Comparison of ENCODE assay signal across 8 cellular contexts in the genomic region with DNA sequence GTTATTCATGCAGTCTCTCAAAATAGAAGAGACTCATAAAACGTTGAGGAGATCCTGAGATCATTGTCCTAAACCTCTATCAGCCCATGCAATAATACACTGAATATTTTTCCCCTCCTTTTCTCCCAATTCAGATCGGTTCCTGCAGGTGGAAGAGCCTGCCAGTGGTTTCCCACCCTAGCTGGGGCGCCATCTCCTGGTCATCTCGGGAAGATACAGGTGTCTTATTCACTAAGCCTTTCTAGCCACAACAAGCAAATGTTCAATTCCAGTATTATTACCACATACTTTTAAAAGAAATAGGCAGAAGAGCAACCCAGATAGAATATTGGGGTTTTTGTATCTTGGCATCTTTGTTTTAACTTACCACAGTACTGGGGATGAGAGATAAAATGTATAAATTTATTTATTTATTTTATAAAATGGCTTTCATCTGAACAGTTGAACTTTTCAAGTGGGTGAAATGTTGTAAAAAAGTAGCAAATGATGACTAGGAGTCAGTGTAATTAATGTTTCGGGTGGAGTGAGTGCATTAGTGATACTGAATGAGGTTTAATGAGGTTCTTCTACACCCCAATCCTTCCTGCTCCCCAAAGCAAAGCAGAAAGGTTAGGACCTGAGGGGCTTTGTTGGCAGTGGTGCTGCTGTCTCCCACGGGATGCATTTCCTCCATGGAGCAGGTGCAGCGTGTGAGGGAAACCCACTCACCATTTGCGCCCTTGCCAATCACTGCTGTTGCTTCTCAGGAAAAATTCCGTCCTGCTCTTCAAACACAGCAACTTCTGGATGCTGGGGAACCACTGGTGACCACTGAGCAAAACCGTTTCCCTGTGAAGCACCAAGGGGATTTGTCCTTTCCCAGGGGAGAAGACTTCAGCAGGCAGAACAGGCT.
DNase-seq lines count a peak whose midpoint lies in the region; ATAC-seq and TF ChIP-seq lines count a peak whose summit lies in the region.

No MANE protein-coding gene starts in this region.

- no peak overlapping the region for H2BK15ac ChIP-seq in mesendoderm (replicated peaks; ENCODE audit: low read depth)

- peak; percentile 84 for TF ChIP-seq CTCF in DND-41 (IDR thresholded peaks at IDR 0.05; ENCODE audit: borderline replicate concordance, extremely low read depth, low read length, poor library complexity, severe bottlenecking)
- TF ChIP-seq CTCF in dorsolateral prefrontal cortex (IDR thresholded peaks at IDR 0.05 in 54 of 56, conservative IDR thresholded peaks at IDR 0.05 in 2 of 56; ENCODE audit: low read depth in 1 of 56, partially characterized antibody in 56 of 56), result peak; percentile 38 to 79 (median 70)

- no peaks in the 10 kb centered on the region for H3K79me2 ChIP-seq in DND-41 (ENCODE audit: insufficient read depth, low read length)
- H3K79me2 ChIP-seq in mesendoderm (ENCODE audit: control insufficient read depth, insufficient read depth, low read length), result no peaks in the 10 kb centered on the region

- no peak overlapping the region for H3K23ac ChIP-seq in mesendoderm (ENCODE audit: low read length)

- H2BK120ac ChIP-seq in mesendoderm (ENCODE audit: low read depth, low read length), result no peak overlapping the region

- H3K27me3 ChIP-seq in DND-41 (ENCODE audit: insufficient read depth, low read length, poor library complexity) (no peaks in the 10 kb centered on the region), dorsolateral prefrontal cortex (peaks cover 0 to 5% (median 0%) of the 10 kb centered on the region in 45 donors), mesendoderm (ENCODE audit: insufficient read depth, low read length, poor library complexity) (no peaks in the 10 kb centered on the region)

- H3K36me3 ChIP-seq in DND-41 (ENCODE audit: insufficient read depth, low read length) (no peaks in the 10 kb centered on the region), mesendoderm (ENCODE audit: control insufficient read depth, insufficient read depth, low read length) (no peaks in the 10 kb centered on the region)

- H3K56ac ChIP-seq in mesendoderm (ENCODE audit: low read length), result no peak overlapping the region

- intact Hi-C loops in dorsolateral prefrontal cortex (cut with DNase I), result no loop called here

- H2AFZ ChIP-seq in DND-41 (ENCODE audit: low read depth, low read length), result no peak overlapping the region

- H3K9me3 ChIP-seq in DND-41 (ENCODE audit: insufficient read depth, low read length, severe bottlenecking), result no peaks in the 10 kb centered on the region

- H4K5ac ChIP-seq in mesendoderm (ENCODE audit: low read length), result no peak overlapping the region

- no peaks in the 10 kb centered on the region for H3K79me1 ChIP-seq in mesendoderm (ENCODE audit: low read length)

- H3K4me2 ChIP-seq in DND-41 (ENCODE audit: insufficient read depth, low read length) (no peak overlapping the region), mesendoderm (ENCODE audit: low read length) (no peak overlapping the region)

- no peak overlapping the region for H4K8ac ChIP-seq in mesendoderm (ENCODE audit: low read depth, low read length)

- DNase-seq in DND-41 (peak; percentile 66), NCI-H524 treated with DMSO at 0.1 percent for 48 hours (lab: John Stamatoyannopoulos, UW) (peak; percentile 2), dorsolateral prefrontal cortex (peak; percentile 36 to 77 (median 67)), mesendoderm (peak; percentile 71), retina (no peak)
- peak; percentile 28 to 47 for DNase-seq in activated CD4-positive, alpha-beta T cell treated with anti-CD3 and anti-CD28 coated beads, Interleukin-2, amount 50 U/mL, for 24 hours (ENCODE audit: low read depth in 1 of 2, low spot score in 1 of 2)
- peak; percentile 83 for DNase-seq in stimulated activated CD8-positive, alpha-beta memory T cell treated with anti-CD3 and anti-CD28 coated beads, Interleukin-4, amount 100 ng/mL, for 48 hours

- no CpG with 5 or more reads among the region's 10 CpGs for WGBS in mesendoderm (ENCODE audit: extremely low coverage, insufficient coverage, low lambda C conversion rate)

- no peaks in the 10 kb centered on the region for H4K20me1 ChIP-seq in DND-41 (ENCODE audit: insufficient read depth, low read length)

- H3K9ac ChIP-seq in DND-41 (ENCODE audit: low read depth, low read length) (no peak overlapping the region), mesendoderm (ENCODE audit: low read length) (no peak overlapping the region)

- ATAC-seq in DND-41 (ENCODE audit: insufficient read depth, low read depth) (peak; percentile 84), HG02938 (IDR thresholded peaks at IDR 0.05; ENCODE audit: unreplicated experiment) (peak; percentile 70)

- no peak overlapping the region for H2BK5ac ChIP-seq in mesendoderm (ENCODE audit: low read length)

- no peak overlapping the region for H3K18ac ChIP-seq in mesendoderm (ENCODE audit: low read length)

- no peak overlapping the region for H3K27ac ChIP-seq in DND-41 (ENCODE audit: low read length)
- peak overlapping the region in 1 of 59 donors; percentile 42 for H3K27ac ChIP-seq in dorsolateral prefrontal cortex
- no peak overlapping the region for H3K27ac ChIP-seq in mesendoderm (ENCODE audit: low read depth, low read length)

- no peak overlapping the region for H3K4ac ChIP-seq in mesendoderm (ENCODE audit: low read depth, low read length)

- H3K4me1 ChIP-seq in DND-41 (ENCODE audit: insufficient read depth, low read length), result no peaks in the 10 kb centered on the region
- H3K4me1 ChIP-seq in mesendoderm (ENCODE audit: control insufficient read depth, low read depth, low read length), result no peaks in the 10 kb centered on the region

- no peak overlapping the region for H3K4me3 ChIP-seq in DND-41 (ENCODE audit: low read depth in 1 of 2, low read length in 2 of 2)
- peak overlapping the region in 9 of 59 donors; percentile 7 to 30 (median 21) for H3K4me3 ChIP-seq in dorsolateral prefrontal cortex
- H3K4me3 ChIP-seq in mesendoderm (ENCODE audit: low read length), result no peak overlapping the region

- no peak overlapping the region for H2AK5ac ChIP-seq in mesendoderm (ENCODE audit: low read length)
